ENCODE assay signal across 9 cellular contexts in genomic region chr12:70609739-70610491, GRCh38. TPM values are rescaled to one million over a fixed set of nuclear protein-coding genes. Genes with fewer than 3 reads are reported as not detected.
DNase-seq lines count a peak whose midpoint lies in the region; ATAC-seq and TF ChIP-seq lines count a peak whose summit lies in the region.
"Had no signal": no experiment of that assay in that cellular context is flagged by ENCODE, and none has a peak within 500 bp of the region (broad histone marks: within the 10 kb centered on the region; RNA-seq: fewer than 3 reads in every experiment).

No MANE protein-coding gene starts in this region.

- under 1% methylated on average over 63 of the region's 63 CpGs for WGBS in HUES64

- H3K27ac ChIP-seq in HUES64 (ENCODE audit: low read depth, low read length) = no peak overlapping the region
- no peak overlapping the region for H3K27ac ChIP-seq in ascending aorta
- H3K27ac ChIP-seq: KMS-11 had no signal

- no peaks in the 10 kb centered on the region for H3K36me3 ChIP-seq in HUES64 (ENCODE audit: insufficient read depth, low read length)
- no peaks in the 10 kb centered on the region for H3K36me3 ChIP-seq in ascending aorta

- H3K27me3 ChIP-seq in HUES64 (ENCODE audit: insufficient read depth, low read length) (peaks cover 32% of the 10 kb centered on the region), ascending aorta (no peaks in the 10 kb centered on the region)

- H3K4me1 ChIP-seq in HUES64 (ENCODE audit: insufficient read depth, low read length) = peaks cover 18% of the 10 kb centered on the region
- no peaks in the 10 kb centered on the region for H3K4me1 ChIP-seq in ascending aorta

- TF ChIP-seq CTCF in ascending aorta (IDR thresholded peaks at IDR 0.05) (no peak), retinal pigment epithelial cell (conservative IDR thresholded peaks at IDR 0.05; ENCODE audit: low read depth, low read length) (no peak)

- intact Hi-C loops in ascending aorta (cut with DNase I) = no loop called here

- H3K4me3 ChIP-seq in HUES64 (ENCODE audit: low read length) = peak overlapping the region; percentile 68
- H3K4me3 ChIP-seq in ascending aorta = peak overlapping the region; percentile 57 to 63
- H3K4me3 ChIP-seq in retinal pigment epithelial cell (ENCODE audit: low read length) = peak overlapping the region; percentile 60

- H3K9ac ChIP-seq in HUES64 (ENCODE audit: low read depth, low read length) = peak overlapping the region; percentile 18; the same call in 1 of the 2 replicates
- H3K9ac ChIP-seq: KMS-11 had no signal

- H3K9me3 ChIP-seq in HUES64 (ENCODE audit: insufficient read depth, low read depth, low read length) (no peaks in the 10 kb centered on the region), ascending aorta (no peaks in the 10 kb centered on the region)

- DNase-seq in D341Med (ENCODE audit: low spot score) (peak; percentile 49), ascending aorta (ENCODE audit: low spot score in 2 of 2) (peak in 1 of 2 donors; percentile 66), hepatic stellate cell (ENCODE audit: low spot score) (peak; percentile 32), retinal pigment epithelial cell (ENCODE audit: low read depth) (no peak), kidney glomerular epithelial cell (lab: John Stamatoyannopoulos, UW) (no peak)

- no peak for ATAC-seq in GM18870 (IDR thresholded peaks at IDR 0.05; ENCODE audit: unreplicated experiment)
- ATAC-seq in HG03460 (IDR thresholded peaks at IDR 0.05; ENCODE audit: unreplicated experiment) = no peak

RNA-seq across cellular contexts. Expression of gene PTPRB, which starts 27.3 kb away (rescaled TPM):
- polyA plus RNA-seq in HUES64 (2013, experiment 1 of 2) = 0.45 TPM
- polyA plus RNA-seq in HUES64 (2013, experiment 2 of 2) = 0.57 TPM
- 49.5 TPM for total RNA-seq in ascending aorta

Comparison
In these comparisons a context has a peak if more than half of its experiments do, and no peak if none do; other contexts are left out.
1. DNase-seq: peak in D341Med (single experiment) and hepatic stellate cell (single experiment); none in retinal pigment epithelial cell (single experiment) and kidney glomerular epithelial cell (single experiment).
2. Peak in every context shown above with its lines, with median percentiles within 50 percentile points of each other: H3K4me3 ChIP-seq.